ENCODE assay signal across 6 cellular contexts in genomic region chr12:55834400-55834799, GRCh38. TPM values are rescaled to one million over a fixed set of nuclear protein-coding genes. Genes with fewer than 3 reads are reported as not detected.
"Had no signal": no experiment of that assay in that cellular context is flagged by ENCODE, and none has a peak within 500 bp of the region (broad histone marks: within the 10 kb centered on the region; RNA-seq: fewer than 3 reads in every experiment).

No MANE protein-coding gene starts in this region.

RNA-seq across cellular contexts. Expression of gene MMP19, which starts 8.3 kb away (rescaled TPM):
- total RNA-seq: activated naive CD8-positive, alpha-beta T cell treated with anti-CD3 and anti-CD28 coated beads for 36 hours; activated T-cell treated with anti-CD3 and anti-CD28 coated beads, Interleukin-2, amount 50 U/mL, for 4 hours; activated T-helper 1 cell treated with anti-CD3 and anti-CD28 coated beads, Interleukin-12 subunit alpha, Interleukin-12 subunit beta, Interleukin-2, Interleukin-4 antibody, amounts not matched to agents 30 ng/mL and 10 ng/mL and 1 ng/mL, durations not matched to agents 14 hours and 24 hours and 36 hours; activated T-helper 17 cell treated with anti-CD3 and anti-CD28 coated beads, Interleukin-2, amount 50 U/mL, for 72 hours; activated T-helper 2 cell treated with anti-CD3 and anti-CD28 coated beads, Interferon-gamma antibody, Interleukin-2, Interleukin-4, amounts not matched to agents 10 μg/mL and 5 μg/mL and 100 μg/mL, durations not matched to agents 14 hours and 24 hours and 36 hours; cardiac muscle cell had no signal
